23 cellular contexts compared by ENCODE assay signal in the genomic region with DNA sequence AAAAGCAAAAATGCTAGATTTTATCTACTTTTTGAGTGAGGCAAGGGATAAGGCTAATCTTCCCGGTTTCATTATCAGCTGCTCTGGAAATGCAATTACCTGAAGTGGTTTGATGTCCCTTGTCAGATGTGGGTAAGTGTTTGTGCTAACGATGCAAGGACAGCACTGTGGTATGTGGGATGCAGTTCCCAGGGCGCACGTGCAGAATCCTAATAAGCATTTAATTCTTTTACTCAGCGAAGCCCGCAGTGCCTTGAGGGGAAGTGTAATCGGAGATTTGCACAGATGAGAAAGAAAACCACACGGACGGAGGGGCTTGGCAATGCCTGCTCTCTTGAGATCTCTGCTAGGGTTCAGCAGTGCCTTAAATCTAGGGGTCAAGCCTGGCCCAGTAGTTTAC.
DNase-seq lines count a peak whose midpoint lies in the region; ATAC-seq and TF ChIP-seq lines count a peak whose summit lies in the region.
"Had no signal": no experiment of that assay in that cellular context is flagged by ENCODE, and none has a peak within 500 bp of the region (broad histone marks: within the 10 kb centered on the region; RNA-seq: fewer than 3 reads in every experiment).

No MANE protein-coding gene starts in this region.

- no peak overlapping the region for H3K27ac Mint-ChIP-seq in glutamatergic neuron (ENCODE audit: unreplicated experiment)
- H3K27ac Mint-ChIP-seq in type B pancreatic cell: peak overlapping the region; percentile 8
- H3K27ac Mint-ChIP-seq in activated CD4-positive, alpha-beta T cell treated with anti-CD3 and anti-CD28 coated beads, Interleukin-2, amount 10 ng/mL, durations not matched to agents 7 days and 5 days: no peak overlapping the region
- H3K27ac Mint-ChIP-seq: B cell, memory B cell, T-cell had no signal

- peaks cover 10% of the 10 kb centered on the region for H3K4me1 Mint-ChIP-seq in glutamatergic neuron (ENCODE audit: low read depth, unreplicated experiment)
- peaks cover 41% of the 10 kb centered on the region for H3K4me1 Mint-ChIP-seq in type B pancreatic cell (ENCODE audit: unreplicated experiment)
- no peaks in the 10 kb centered on the region for H3K4me1 Mint-ChIP-seq in activated CD4-positive, alpha-beta T cell treated with anti-CD3 and anti-CD28 coated beads, Interleukin-2, amount 10 ng/mL, durations not matched to agents 7 days and 5 days
- H3K4me1 Mint-ChIP-seq: B cell, memory B cell, T-cell had no signal

- peak; percentile 9 for DNase-seq in NCI-H510A treated with DMSO at 0.1 percent for 48 hours (lab: John Stamatoyannopoulos, UW)
- no peak for DNase-seq in NCI-H510A (lab: John Stamatoyannopoulos, UW)
- peak; percentile 78 for DNase-seq in RPMI7951 (ENCODE audit: low read depth)
- peak; percentile 18 for DNase-seq in glutamatergic neuron
- DNase-seq in type B pancreatic cell (ENCODE audit: extremely low spot score, unreplicated experiment): no peak
- DNase-seq in DMS 273 (lab: John Stamatoyannopoulos, UW; ENCODE audit: unreplicated experiment): no peak
- no peak for DNase-seq in activated CD4-positive, alpha-beta T cell treated with anti-CD3 and anti-CD28 coated beads, Interleukin-2, amount 10 ng/mL, durations not matched to agents 7 days and 5 days
- DNase-seq: activated CD4-positive, CD25-positive, alpha-beta regulatory T cell treated with anti-CD3 and anti-CD28 coated beads, Interleukin-2, amount 50 U/mL, for 72 hours; activated gamma-delta T cell treated with Interleukin-2 at 50 U/mL for 16 hours; activated T-cell treated with anti-CD3 and anti-CD28 coated beads, Interleukin-2, amount 50 U/mL, for 1 hour; colonic mucosa; HCEC 1CT; KBM-7; NCI-H187; NCI-H446 treated with DMSO at 0.1 percent for 48 hours; occipital lobe; right cardiac atrium; T-cell; transverse colon had no signal

- TF ChIP-seq CTCF in glutamatergic neuron (IDR thresholded peaks at IDR 0.05; ENCODE audit: partially characterized antibody, unreplicated experiment) (no peak), type B pancreatic cell (conservative IDR thresholded peaks at IDR 0.05) (no peak)

- H3K36me3 Mint-ChIP-seq in glutamatergic neuron (ENCODE audit: unreplicated experiment) (no peaks in the 10 kb centered on the region), type B pancreatic cell (no peaks in the 10 kb centered on the region)
- H3K36me3 Mint-ChIP-seq in activated CD4-positive, alpha-beta T cell treated with anti-CD3 and anti-CD28 coated beads, Interleukin-2, amount 10 ng/mL, durations not matched to agents 7 days and 5 days (ENCODE audit: low read depth): no peaks in the 10 kb centered on the region
- H3K36me3 Mint-ChIP-seq: T-cell had no signal

- POLR2A ChIA-PET in activated CD4-positive, alpha-beta T cell treated with anti-CD3 and anti-CD28 coated beads, Interleukin-2, amount 10 ng/mL, durations not matched to agents 7 days and 5 days (lab: Charles Lee): no interaction called here

- ATAC-seq in HG03457 (IDR thresholded peaks at IDR 0.05; ENCODE audit: unreplicated experiment): no peak
- ATAC-seq: right cardiac atrium, Right ventricle myocardium inferior, T-cell had no signal

- CTCF ChIA-PET in activated CD4-positive, alpha-beta T cell treated with anti-CD3 and anti-CD28 coated beads, Interleukin-2, amount 10 ng/mL, durations not matched to agents 7 days and 5 days (lab: Charles Lee): no interaction called here

- no peak overlapping the region for H3K4me3 Mint-ChIP-seq in glutamatergic neuron (ENCODE audit: unreplicated experiment)
- H3K4me3 Mint-ChIP-seq in type B pancreatic cell: peak overlapping the region; percentile 14
- no peak overlapping the region for H3K4me3 Mint-ChIP-seq in activated CD4-positive, alpha-beta T cell treated with anti-CD3 and anti-CD28 coated beads, Interleukin-2, amount 10 ng/mL, durations not matched to agents 7 days and 5 days
- H3K4me3 Mint-ChIP-seq: B cell, memory B cell, T-cell had no signal

- H3K27me3 Mint-ChIP-seq in glutamatergic neuron (ENCODE audit: unreplicated experiment): no peaks in the 10 kb centered on the region
- H3K27me3 Mint-ChIP-seq in type B pancreatic cell: no peaks in the 10 kb centered on the region
- peaks cover 5% of the 10 kb centered on the region for H3K27me3 Mint-ChIP-seq in activated CD4-positive, alpha-beta T cell treated with anti-CD3 and anti-CD28 coated beads, Interleukin-2, amount 10 ng/mL, durations not matched to agents 7 days and 5 days

- H3K9me3 Mint-ChIP-seq in glutamatergic neuron (ENCODE audit: unreplicated experiment) (no peaks in the 10 kb centered on the region), type B pancreatic cell (no peaks in the 10 kb centered on the region)
- no peaks in the 10 kb centered on the region for H3K9me3 Mint-ChIP-seq in activated CD4-positive, alpha-beta T cell treated with anti-CD3 and anti-CD28 coated beads, Interleukin-2, amount 10 ng/mL, durations not matched to agents 7 days and 5 days
- H3K9me3 Mint-ChIP-seq: memory B cell, T-cell had no signal

Comparison
In these comparisons a context has a peak if more than half of its experiments do, and no peak if none do; other contexts are left out.
1. DNase-seq: peak in NCI-H510A treated with DMSO at 0.1 percent for 48 hours (single experiment), RPMI7951 (single experiment) and glutamatergic neuron (single experiment); none in NCI-H510A (single experiment), type B pancreatic cell (single experiment), DMS 273 (single experiment) and activated CD4-positive, alpha-beta T cell treated with anti-CD3 and anti-CD28 coated beads, Interleukin-2, amount 10 ng/mL, durations not matched to agents 7 days and 5 days (single experiment).